8 cellular contexts compared by ENCODE assay signal in the genomic region with DNA sequence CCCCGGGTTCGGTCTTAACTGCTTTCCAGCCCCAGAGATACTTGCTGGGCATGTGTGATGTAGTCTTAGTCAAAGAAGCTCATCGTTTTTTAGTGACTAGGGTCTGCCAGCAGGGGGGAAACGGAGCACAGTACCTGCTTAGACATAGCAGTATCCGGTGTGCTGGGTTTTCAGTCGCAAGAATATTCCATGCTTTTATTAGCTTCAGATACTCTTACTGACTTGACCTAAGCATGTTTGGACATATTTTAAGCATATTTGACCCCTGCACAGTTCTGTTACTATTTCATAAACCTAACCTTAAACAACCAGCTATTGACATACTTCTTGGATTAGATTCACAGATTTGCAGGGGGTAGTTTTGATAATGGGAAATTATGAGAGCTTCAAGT. TPM values are rescaled to one million over a fixed set of nuclear protein-coding genes. Genes with fewer than 3 reads are reported as not detected.
DNase-seq lines count a peak whose midpoint lies in the region; TF ChIP-seq lines count a peak whose summit lies in the region.

No MANE protein-coding gene starts in this region.

- no peak overlapping the region for H2AK5ac ChIP-seq in trophoblast cell (ENCODE audit: low read length)

- H4K91ac ChIP-seq in trophoblast cell (ENCODE audit: low read depth, low read length): no peak overlapping the region

- H3K36me3 ChIP-seq in fibroblast of lung (ENCODE audit: control insufficient read depth, insufficient read depth, low read length) (peaks cover 2% of the 10 kb centered on the region), trophoblast cell (ENCODE audit: control insufficient read depth in 1 of 2, insufficient read depth in 2 of 2, low read length in 2 of 2) (peaks cover 0 to 2% of the 10 kb centered on the region in 2 experiments)

- H4K12ac ChIP-seq in trophoblast cell (ENCODE audit: low read depth, low read length): no peak overlapping the region

- no peak overlapping the region for H3K23ac ChIP-seq in trophoblast cell (ENCODE audit: low read length)

- no peak overlapping the region for H2BK12ac ChIP-seq in trophoblast cell (ENCODE audit: low read length)

- no peaks in the 10 kb centered on the region for H4K20me1 ChIP-seq in fibroblast of lung (ENCODE audit: control insufficient read depth, extremely low read depth, insufficient read depth, low read length)

- H2BK5ac ChIP-seq in trophoblast cell (ENCODE audit: low read depth, low read length, poor library complexity): no peak overlapping the region

- no peak overlapping the region for H2BK120ac ChIP-seq in trophoblast cell (ENCODE audit: insufficient read depth, low read length, poor library complexity)

- peak overlapping the region; percentile 92 for H3K4me2 ChIP-seq in fibroblast of lung (ENCODE audit: extremely low read depth, insufficient read depth, low read length)
- peak overlapping the region; percentile 80 for H3K4me2 ChIP-seq in trophoblast cell (ENCODE audit: low read length)

- WGBS in trophoblast cell (ENCODE audit: extremely low coverage, insufficient coverage, insufficient read length): no CpG with 5 or more reads among the region's 6 CpGs

- H3K27me3 ChIP-seq in fibroblast of lung (ENCODE audit: control insufficient read depth, insufficient read depth, low read length) (no peaks in the 10 kb centered on the region), trophoblast cell (ENCODE audit: insufficient read depth, low read length) (no peaks in the 10 kb centered on the region)

- peak; percentile 39 for TF ChIP-seq CTCF in GM20000 (IDR thresholded peaks at IDR 0.05; ENCODE audit: extremely low read depth, missing control alignments)
- peak; percentile 54 to 70 for TF ChIP-seq CTCF in fibroblast of lung (conservative IDR thresholded peaks at IDR 0.05 in 1 of 2, IDR thresholded peaks at IDR 0.05 in 1 of 2; ENCODE audit: low read depth in 1 of 2, low read length in 2 of 2)

- H3K4me3 ChIP-seq in fibroblast of lung (replicated peaks in 1 of 4; ENCODE audit: control extremely low read depth in 1 of 4, insufficient read depth in 1 of 4, low read depth in 3 of 4, low read length in 4 of 4) (peak overlapping the region; percentile 60 to 89 (median 83)), trophoblast cell (ENCODE audit: low read depth, low read length) (no peak overlapping the region)

- no peak overlapping the region for H2AFZ ChIP-seq in fibroblast of lung (ENCODE audit: low read length)
- no peak overlapping the region for H2AFZ ChIP-seq in trophoblast cell (ENCODE audit: insufficient read depth, low read length, poor library complexity)

- no peak overlapping the region for H4K8ac ChIP-seq in trophoblast cell (ENCODE audit: low read depth, low read length)

- H3K27ac ChIP-seq in fibroblast of lung (ENCODE audit: insufficient read depth, low read length) (peak overlapping the region; percentile 90), trophoblast cell (ENCODE audit: low read depth, low read length) (peak overlapping the region; percentile 100)

- H3K79me2 ChIP-seq in fibroblast of lung (ENCODE audit: control insufficient read depth, insufficient read depth, low read length) (peaks cover 55% of the 10 kb centered on the region), trophoblast cell (ENCODE audit: control insufficient read depth, insufficient read depth, low read length, poor library complexity) (peaks cover 13% of the 10 kb centered on the region)

- H3K79me1 ChIP-seq in trophoblast cell (ENCODE audit: low read length): peaks cover 16% of the 10 kb centered on the region

- no peaks in the 10 kb centered on the region for H3K9me3 ChIP-seq in fibroblast of lung (ENCODE audit: control insufficient read depth, insufficient read depth, low read depth, low read length)
- H3K9me3 ChIP-seq in trophoblast cell (ENCODE audit: insufficient read depth, low read depth, low read length): no peaks in the 10 kb centered on the region

- H3K9ac ChIP-seq in fibroblast of lung (ENCODE audit: insufficient read depth, low read length) (peak overlapping the region; percentile 79), trophoblast cell (ENCODE audit: low read length) (no peak overlapping the region)

- H3K4me1 ChIP-seq in fibroblast of lung (ENCODE audit: control insufficient read depth, extremely low read depth, insufficient read depth, low read length) (no peaks in the 10 kb centered on the region), trophoblast cell (ENCODE audit: control insufficient read depth in 1 of 2, insufficient read depth in 2 of 2, low read length in 2 of 2) (peaks cover 3 to 4% of the 10 kb centered on the region in 2 experiments)

- no peak overlapping the region for H3K14ac ChIP-seq in trophoblast cell (ENCODE audit: low read length)

- peak; percentile 67 for DNase-seq in COLO829 (ENCODE audit: low spot score)
- peak; percentile 56 for DNase-seq in GM20000 (ENCODE audit: low spot score)
- peak in 70 of 76 experiments; percentile 37 to 89 (median 66) for DNase-seq in HUDEP-2 (lab: John Stamatoyannopoulos, UW; ENCODE audit: unreplicated experiment in 76 of 76)
- peak; percentile 93 for DNase-seq in OCI-M1 (lab: John Stamatoyannopoulos, UW)
- DNase-seq in activated T-cell treated with anti-CD3 and anti-CD28 coated beads for 4 hours: peak; percentile 60
- DNase-seq in fibroblast of lung (ENCODE audit: low read depth in 2 of 2): peak; percentile 74 to 75
- DNase-seq in trophoblast cell: peak; percentile 43 to 74
- DNase-seq in NCI-H2107 (lab: John Stamatoyannopoulos, UW): no peak

- no peak overlapping the region for H3K18ac ChIP-seq in trophoblast cell (ENCODE audit: low read length)

- no peak overlapping the region for H3K4ac ChIP-seq in trophoblast cell (ENCODE audit: low read depth, low read length)

RNA-seq across cellular contexts. Expression of a gene that starts 3.0 kb away (rescaled TPM):
- total RNA-seq in fibroblast of lung: 3.1 and 4.1 TPM in 2 replicates
- polyA plus RNA-seq in fibroblast of lung: 12.3 and 14.8 TPM in 2 replicates
- 9.1 and 10.2 TPM in 2 replicates for polyA plus RNA-seq in fibroblast of lung (2012)
- 6.0 and 7.7 TPM in 2 replicates for polyA minus RNA-seq in fibroblast of lung (ENCODE audit: low replicate concordance)
- 10.7 and 11.6 TPM in 2 replicates for polyA plus RNA-seq in trophoblast cell (2013)
